ENCODE assay signal across 8 cellular contexts in genomic region chr19:11639245-11639601, GRCh38. TPM values are rescaled to one million over a fixed set of nuclear protein-coding genes. Genes with fewer than 3 reads are reported as not detected.
DNase-seq lines count a peak whose midpoint lies in the region; ATAC-seq and TF ChIP-seq lines count a peak whose summit lies in the region.

No MANE protein-coding gene starts in this region.

- H3K79me2 ChIP-seq in neural cell (replicated peaks; ENCODE audit: insufficient read depth, low read length): peaks cover 4% of the 10 kb centered on the region

- H3K36me3 ChIP-seq in HUES48 (ENCODE audit: control insufficient read depth, insufficient read depth, low read length) (no peaks in the 10 kb centered on the region), neural cell (ENCODE audit: insufficient read depth, low read length) (no peaks in the 10 kb centered on the region)

- peaks cover 5 to 9% (median 8%) of the 10 kb centered on the region in 3 donors for H3K27me3 Mint-ChIP-seq in CD14-positive monocyte (ENCODE audit: low read depth in 3 of 3)

- no peak overlapping the region for H3K4me2 ChIP-seq in neural cell (ENCODE audit: low read length)

- no peaks in the 10 kb centered on the region for H4K20me1 ChIP-seq in neural cell (ENCODE audit: insufficient read depth)

- H3F3A ChIP-seq in neural cell (ENCODE audit: insufficient read depth, low read length, poor library complexity, severe bottlenecking): no peaks in the 10 kb centered on the region

- peak overlapping the region; percentile 48 for H3K4me3 ChIP-seq in HUES48 (ENCODE audit: low read depth, low read length)
- peak overlapping the region; percentile 51 to 94 (median 70) for H3K4me3 ChIP-seq in dorsolateral prefrontal cortex
- peak overlapping the region; percentile 97 for H3K4me3 ChIP-seq in neural cell (ENCODE audit: low read length)

- H3K4me1 ChIP-seq in HUES48 (ENCODE audit: control insufficient read depth, insufficient read depth, low read length): no peaks in the 10 kb centered on the region

- H3K27ac ChIP-seq in HUES48 (ENCODE audit: low read depth, low read length) (no peak overlapping the region), dorsolateral prefrontal cortex (no peak overlapping the region), neural cell (ENCODE audit: low read length) (no peak overlapping the region)

- no peaks in the 10 kb centered on the region for H3K9me2 ChIP-seq in neural cell (ENCODE audit: insufficient read depth, low read length)

- ATAC-seq in GM21737 (IDR thresholded peaks at IDR 0.05; ENCODE audit: unreplicated experiment) (no peak), HG03460 (IDR thresholded peaks at IDR 0.05; ENCODE audit: unreplicated experiment) (no peak)

- no peak for TF ChIP-seq RAD21 in neural cell (conservative IDR thresholded peaks at IDR 0.05)

- TF ChIP-seq CTCF in CD14-positive monocyte (IDR thresholded peaks at IDR 0.05) (no peak), dorsolateral prefrontal cortex (IDR thresholded peaks at IDR 0.05 in 54 of 56, conservative IDR thresholded peaks at IDR 0.05 in 2 of 56; ENCODE audit: low read depth in 1 of 56, partially characterized antibody in 56 of 56) (no peak), neural cell (IDR thresholded peaks at IDR 0.05; ENCODE audit: poor library complexity, severe bottlenecking) (no peak)

- peaks cover 3 to 18% (median 8%) of the 10 kb centered on the region in 7 donors for H3K9me3 Mint-ChIP-seq in CD14-positive monocyte

- DNase-seq in CD14-positive monocyte (ENCODE audit: low spot score): no peak
- DNase-seq in dorsolateral prefrontal cortex: no peak
- DNase-seq in NCI-H2081 treated with DMSO at 0.1 percent for 48 hours (lab: John Stamatoyannopoulos, UW): no peak
- DNase-seq in NOMO-1 treated with dmso at 0.1 percent for 144 hours (lab: John Stamatoyannopoulos, UW; ENCODE audit: unreplicated experiment): no peak

- no peak for TF ChIP-seq EP300 in neural cell (conservative IDR thresholded peaks at IDR 0.05; ENCODE audit: poor library complexity, severe bottlenecking)

- H3K9me3 ChIP-seq in HUES48 (ENCODE audit: control insufficient read depth, insufficient read depth, low read length) (no peaks in the 10 kb centered on the region), neural cell (ENCODE audit: low read length) (no peaks in the 10 kb centered on the region)

- peak overlapping the region; percentile 78 to 87 for H3K4me3 Mint-ChIP-seq in CD14-positive monocyte

- H3K9ac ChIP-seq in HUES48 (ENCODE audit: low read depth, low read length) (no peak overlapping the region), neural cell (ENCODE audit: low read length) (no peak overlapping the region)

- H2AFZ ChIP-seq in neural cell (ENCODE audit: low read depth, low read length): no peak overlapping the region

- H3K27ac Mint-ChIP-seq in CD14-positive monocyte: no peak overlapping the region

- H3K4me1 Mint-ChIP-seq in CD14-positive monocyte: peaks cover 4% of the 10 kb centered on the region

- intact Hi-C loops in CD14-positive monocyte (cut with micrococcal nuclease): loop anchor here in 1 of 2 donors (5.0 kb wide), 1 partner anchor 42 kb away; the partner anchor contains the start of gene ZNF627
- intact Hi-C loops in dorsolateral prefrontal cortex (cut with DNase I): no loop called here

- H3K27me3 ChIP-seq in HUES48 (ENCODE audit: control insufficient read depth, insufficient read depth, low read length) (no peaks in the 10 kb centered on the region), dorsolateral prefrontal cortex (peaks cover 0 to 3% (median 0%) of the 10 kb centered on the region in 45 donors), neural cell (ENCODE audit: insufficient read depth, low read depth, low read length) (no peaks in the 10 kb centered on the region)

- peaks cover 0 to 3% of the 10 kb centered on the region in 2 donors for H3K36me3 Mint-ChIP-seq in CD14-positive monocyte

TF ChIP-seq in neural cell, 6 proteins besides CTCF, POLR2A, EP300 and RAD21:
- TF ChIP-seq SMC3 (conservative IDR thresholded peaks at IDR 0.05; ENCODE audit: poor library complexity): no peak
- TF ChIP-seq REST (IDR thresholded peaks at IDR 0.05; ENCODE audit: borderline replicate concordance): no peak
- no peak for TF ChIP-seq EZH2 (IDR thresholded peaks at IDR 0.05; ENCODE audit: borderline replicate concordance, insufficient read depth, low read length, poor library complexity, severe bottlenecking)
- no peak for TF ChIP-seq MXI1 (conservative IDR thresholded peaks at IDR 0.05; ENCODE audit: poor library complexity, severe bottlenecking)
- no peak for TF ChIP-seq POLR2AphosphoS5 (IDR thresholded peaks at IDR 0.05)
- TF ChIP-seq TAF1 (IDR thresholded peaks at IDR 0.05; ENCODE audit: low read depth): no peak

RNA-seq across cellular contexts. Expression of gene ZNF627, which starts 41.9 kb away (rescaled TPM):
- polyA plus RNA-seq in CD14-positive monocyte: 1 to 10 TPM; 3.4 to 3.7 TPM
- total RNA-seq in dorsolateral prefrontal cortex: 10 to 100 TPM in 77 of 120 experiments, 1 to 10 TPM in 43; 7.4 to 15.4 (median 10.8) TPM
- 84.3 and 91.6 TPM in 2 replicates for polyA plus RNA-seq in neural cell
- polyA minus RNA-seq in neural cell: 206 and 211 TPM in 2 replicates

Comparison
In these comparisons a context has a peak if more than half of its experiments do, and no peak if none do; other contexts are left out.
1. RNA of gene ZNF627, which starts 41.9 kb away (polyA plus RNA-seq): 84.3 to 91.6 TPM in neural cell; 3.4 to 3.7 TPM in CD14-positive monocyte; every median in the first group is over 10 times any median in the second.
2. Peak in every context shown above with its lines, with median percentiles within 50 percentile points of each other: H3K4me3 ChIP-seq.